ENCODE assay signal across 16 cellular contexts in the genomic region with DNA sequence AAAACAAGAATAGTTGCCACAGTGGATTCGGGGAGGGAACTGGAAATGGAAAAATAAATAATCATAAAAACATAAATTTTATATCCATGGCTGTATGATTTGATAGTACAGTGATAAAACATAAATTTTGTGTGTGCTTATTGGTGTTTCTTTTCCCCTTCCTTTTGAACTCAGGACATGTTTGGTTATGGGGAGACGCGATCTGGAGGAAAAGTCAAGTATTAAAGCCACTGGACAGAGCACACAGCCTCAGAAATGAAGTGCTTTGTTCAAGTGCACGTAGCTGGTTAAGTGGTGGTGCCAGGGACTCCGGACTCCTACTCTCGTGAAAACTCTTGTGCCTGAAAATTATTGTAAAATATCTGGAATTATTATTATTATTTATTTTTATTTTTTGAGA.
DNase-seq lines count a peak whose midpoint lies in the region; ATAC-seq and TF ChIP-seq lines count a peak whose summit lies in the region.
"Had no signal": no experiment of that assay in that cellular context is flagged by ENCODE, and none has a peak within 500 bp of the region (broad histone marks: within the 10 kb centered on the region; RNA-seq: fewer than 3 reads in every experiment).

No MANE protein-coding gene starts in this region.

- H3K9me3 Mint-ChIP-seq in stimulated activated naive CD8-positive, alpha-beta T cell treated with anti-CD3 and anti-CD28 coated beads, Interleukin-15, amount 100 ng/mL, for 72 hours, result no peaks in the 10 kb centered on the region
- H3K9me3 Mint-ChIP-seq: CD4-positive, alpha-beta memory T cell; HFFc6; IgD-negative memory B cell had no signal

- no peaks in the 10 kb centered on the region for H3K36me3 ChIP-seq in mucosa of rectum (ENCODE audit: control insufficient read depth in 2 of 2, insufficient read depth in 2 of 2, low read length in 2 of 2)

- peaks cover 8% of the 10 kb centered on the region for H3K4me1 Mint-ChIP-seq in stimulated activated naive CD8-positive, alpha-beta T cell treated with anti-CD3 and anti-CD28 coated beads, Interleukin-15, amount 100 ng/mL, for 72 hours
- H3K4me1 Mint-ChIP-seq: CD4-positive, alpha-beta memory T cell; IgD-negative memory B cell had no signal

- no peak overlapping the region for H3K4me3 ChIP-seq in mucosa of rectum (ENCODE audit: low read length in 2 of 2)

- DNase-seq in islet precursor cell (peak; percentile 8), cortex of kidney (lab: John Stamatoyannopoulos, UW) (no peak), DMS114 treated with DMSO at 0.1 percent for 48 hours (lab: John Stamatoyannopoulos, UW; ENCODE audit: unreplicated experiment) (no peak)
- no peak for DNase-seq in stimulated activated naive CD8-positive, alpha-beta T cell treated with anti-CD3 and anti-CD28 coated beads, Interleukin-15, amount 100 ng/mL, for 72 hours
- DNase-seq: AML-193; CD4-positive, alpha-beta memory T cell; GOT3; H7; HFFc6; KG1 had no signal

- H3K4me1 ChIP-seq in mucosa of rectum (ENCODE audit: control insufficient read depth in 2 of 2, insufficient read depth in 2 of 2, low read length in 2 of 2), result peaks cover 24 to 47% of the 10 kb centered on the region in 2 donors

- H3K9me3 ChIP-seq in mucosa of rectum (ENCODE audit: control insufficient read depth in 2 of 2, low read length in 2 of 2), result no peaks in the 10 kb centered on the region

- H3K27me3 ChIP-seq in mucosa of rectum (ENCODE audit: control insufficient read depth in 2 of 2, insufficient read depth in 2 of 2, low read length in 2 of 2), result no peaks in the 10 kb centered on the region

- no peak overlapping the region for H3K27ac Mint-ChIP-seq in stimulated activated naive CD8-positive, alpha-beta T cell treated with anti-CD3 and anti-CD28 coated beads, Interleukin-15, amount 100 ng/mL, for 72 hours
- H3K27ac Mint-ChIP-seq: CD4-positive, alpha-beta memory T cell; HFFc6; IgD-negative memory B cell had no signal

- H3K27me3 Mint-ChIP-seq in stimulated activated naive CD8-positive, alpha-beta T cell treated with anti-CD3 and anti-CD28 coated beads, Interleukin-15, amount 100 ng/mL, for 72 hours, result peaks cover 38% of the 10 kb centered on the region

- no peak for ATAC-seq in stimulated activated naive CD8-positive, alpha-beta T cell treated with anti-CD3 and anti-CD28 coated beads, Interleukin-15, amount 100 ng/mL, for 72 hours
- ATAC-seq in GM21390 (IDR thresholded peaks at IDR 0.05; ENCODE audit: unreplicated experiment), result no peak
- ATAC-seq: HCT116 had no signal

- no peak for TF ChIP-seq CTCF in 22Rv1 (IDR thresholded peaks at IDR 0.05)
- no peak for TF ChIP-seq CTCF in VCaP (conservative IDR thresholded peaks at IDR 0.05)

- no peak overlapping the region for H3K9ac ChIP-seq in mucosa of rectum (ENCODE audit: low read depth in 1 of 2, low read length in 2 of 2)

- H3K4me3 Mint-ChIP-seq in stimulated activated naive CD8-positive, alpha-beta T cell treated with anti-CD3 and anti-CD28 coated beads, Interleukin-15, amount 100 ng/mL, for 72 hours, result no peak overlapping the region
- H3K4me3 Mint-ChIP-seq: CD4-positive, alpha-beta memory T cell; HFFc6; IgD-negative memory B cell had no signal

- peak overlapping the region; percentile 96 for H3K27ac ChIP-seq in 22Rv1
- peak overlapping the region; percentile 80 for H3K27ac ChIP-seq in VCaP
- peak overlapping the region; percentile 2 to 38 for H3K27ac ChIP-seq in mucosa of rectum (ENCODE audit: low read depth in 2 of 2, low read length in 2 of 2)

Comparison
In these comparisons a context has a peak if more than half of its experiments do, and no peak if none do; other contexts are left out.
1. H3K27ac ChIP-seq: peak in every context shown above with its lines; median percentile 96 in 22Rv1; 80 in VCaP; 20 in mucosa of rectum.